ENCODE assay signal across 8 cellular contexts in genomic region chr15:74957301-74958035, GRCh38. TPM values are rescaled to one million over a fixed set of nuclear protein-coding genes. Genes with fewer than 3 reads are reported as not detected.
A peak's percentile ranks its signal among the peaks of the same experiment; 100 is the strongest.
DNase-seq lines count a peak whose midpoint lies in the region; ATAC-seq, FAIRE-seq and TF ChIP-seq lines count a peak whose summit lies in the region.

No MANE protein-coding gene starts in this region.

- H3K9me3 Mint-ChIP-seq in naive thymus-derived CD4-positive, alpha-beta T cell, result peaks cover 0 to 1% (median 0%) of the 10 kb centered on the region in 11 donors

- H4K5ac ChIP-seq in H1 (ENCODE audit: insufficient read length, low read depth, low read length), result peak overlapping the region; percentile 81

- H3K4me3 ChIP-seq in GM12875 (ENCODE audit: low read depth, low read length) (peak overlapping the region; percentile 56), OCI-LY1 (ENCODE audit: low read depth, low read length, poor library complexity, severe bottlenecking) (peak overlapping the region; percentile 60), H1 (ENCODE audit: extremely low read depth in 1 of 4, insufficient read depth in 2 of 4, low read depth in 3 of 4, low read length in 4 of 4) (peak overlapping the region; percentile 60 to 77 (median 69))
- peak overlapping the region; percentile 67 for H3K4me3 ChIP-seq in naive thymus-derived CD4-positive, alpha-beta T cell (ENCODE audit: low read length)

- H3K79me2 ChIP-seq in OCI-LY1 (ENCODE audit: insufficient read depth, low read length) (peaks cover 4% of the 10 kb centered on the region; the same call in 1 of the 2 replicates), H1 (ENCODE audit: control insufficient read depth in 1 of 2, insufficient read depth in 2 of 2, low read length in 2 of 2) (peaks cover 0 to 19% of the 10 kb centered on the region in 2 experiments; a peak in 2 of 4 replicates)

- no peak for TF ChIP-seq RAD21 in H1 (IDR thresholded peaks at IDR 0.05 in 1 of 2, conservative IDR thresholded peaks at IDR 0.05 in 1 of 2; ENCODE audit: low read depth in 2 of 2, low read length in 2 of 2)

- peak overlapping the region; percentile 76 for H2BK120ac ChIP-seq in H1 (replicated peaks; ENCODE audit: low read depth, low read length)

- H3K27me3 ChIP-seq in OCI-LY1 (ENCODE audit: insufficient read depth, low read length), result no peaks in the 10 kb centered on the region
- peaks cover 5 to 36% (median 33%) of the 10 kb centered on the region in 4 experiments for H3K27me3 ChIP-seq in H1 (replicated peaks in 1 of 4; ENCODE audit: control insufficient read depth in 3 of 4, extremely low read depth in 1 of 4, insufficient read depth in 3 of 4, low read length in 3 of 4)
- peaks cover 9 to 10% of the 10 kb centered on the region in 2 donors for H3K27me3 ChIP-seq in naive thymus-derived CD4-positive, alpha-beta T cell (ENCODE audit: control insufficient read depth in 2 of 2, insufficient read depth in 2 of 2, low read length in 2 of 2)

- no peaks in the 10 kb centered on the region for H3F3A ChIP-seq in OCI-LY1 (ENCODE audit: insufficient read depth, low read length)

- peak overlapping the region; percentile 63 for H4K8ac ChIP-seq in H1 (ENCODE audit: extremely low read depth, insufficient read depth, low read length)

- peak overlapping the region; percentile 52 to 83 (median 81) for H3K4me3 Mint-ChIP-seq in naive thymus-derived CD4-positive, alpha-beta T cell

- peak overlapping the region; percentile 96 for H4K91ac ChIP-seq in H1 (replicated peaks; ENCODE audit: insufficient read length, low read length)

- TF ChIP-seq CTCF in GM12875 (IDR thresholded peaks at IDR 0.05; ENCODE audit: borderline replicate concordance, insufficient read depth, low read depth, low read length) (no peak), OCI-LY1 (IDR thresholded peaks at IDR 0.05; ENCODE audit: low read length) (no peak), H1 (IDR thresholded peaks at IDR 0.05; ENCODE audit: control extremely low read depth in 1 of 3, insufficient read depth in 1 of 3, low read depth in 1 of 3, low read length in 3 of 3) (no peak)

- DNase-seq in H1 (ENCODE audit: low read depth in 1 of 2, low spot score in 2 of 2), result peak in 1 of 2 experiments; percentile 71
- DNase-seq in naive thymus-derived CD4-positive, alpha-beta T cell, result no peak
- no peak for DNase-seq in NCI-H128 (lab: John Stamatoyannopoulos, UW; ENCODE audit: unreplicated experiment)
- DNase-seq in dedifferentiated amniotic fluid mesenchymal stem cell (ENCODE audit: extremely low spot score), result no peak
- DNase-seq in hepatic stellate cell (ENCODE audit: low spot score), result no peak

- H3K36me3 Mint-ChIP-seq in naive thymus-derived CD4-positive, alpha-beta T cell, result peaks cover 0 to 2% (median 0%) of the 10 kb centered on the region in 5 donors

- H3K56ac ChIP-seq in H1 (replicated peaks; ENCODE audit: insufficient read length, low read depth, low read length), result peak overlapping the region; percentile 75

- peaks cover 38% of the 10 kb centered on the region for H3K23me2 ChIP-seq in H1 (ENCODE audit: low read depth, low read length)

- 0 out of 2 replicates have a peak overlapping the region, but pooled peaks have one; percentile 32 for H2BK20ac ChIP-seq in H1 (ENCODE audit: low read length)

- no peak for TF ChIP-seq POLR2A in H1 (IDR thresholded peaks at IDR 0.05; ENCODE audit: control extremely low read depth in 1 of 2, low read depth in 2 of 2, low read length in 2 of 2)

- peak overlapping the region; percentile 92; the same call in 1 of the 2 replicates for H2BK12ac ChIP-seq in H1 (ENCODE audit: low read depth, low read length)

- no peak for FAIRE-seq in H1 (lab: Jason Lieb, UNC)

- H3K23ac ChIP-seq in H1 (ENCODE audit: insufficient read length), result no peak overlapping the region

- H3K9me3 ChIP-seq in OCI-LY1 (ENCODE audit: low read length) (no peaks in the 10 kb centered on the region), H1 (ENCODE audit: insufficient read depth in 2 of 2, low read depth in 1 of 2, low read length in 1 of 2) (no peaks in the 10 kb centered on the region)
- H3K9me3 ChIP-seq in naive thymus-derived CD4-positive, alpha-beta T cell (ENCODE audit: control insufficient read depth in 2 of 3, low read length in 3 of 3), result no peaks in the 10 kb centered on the region

- no peak for TF ChIP-seq EP300 in H1 (IDR thresholded peaks at IDR 0.05; ENCODE audit: borderline replicate concordance in 1 of 2, low read depth in 2 of 2, low read length in 2 of 2)

- no peak overlapping the region for H2AK5ac ChIP-seq in H1 (ENCODE audit: low read depth, low read length)

- peak overlapping the region; percentile 95; the same call in 1 of the 2 replicates for H2BK15ac ChIP-seq in H1 (ENCODE audit: low read length)

- H3K18ac ChIP-seq in H1 (ENCODE audit: extremely low read depth, low read length), result peak overlapping the region; percentile 95

- H3K4ac ChIP-seq in H1 (replicated peaks; ENCODE audit: insufficient read length, low read depth, low read length), result peak overlapping the region; percentile 94

- peaks cover 25 to 51% (median 27%) of the 10 kb centered on the region in 5 donors for H3K27me3 Mint-ChIP-seq in naive thymus-derived CD4-positive, alpha-beta T cell

- no peaks in the 10 kb centered on the region for H3K79me1 ChIP-seq in H1 (ENCODE audit: low read depth, low read length)

- POLR2A ChIA-PET in H1 (lab: Charles Lee; ENCODE audit: partially characterized antibody), result interaction anchor here (0.6 to 5.7 kb wide), 15 partner anchors 13 to 248 kb away, joined by 3 to 29 read pairs (median 4); partner anchors contain the start of genes C15orf39, COX5A, FAM219B and PPCDC
- POLR2A ChIA-PET in naive thymus-derived CD4-positive, alpha-beta T cell (lab: Charles Lee), result interaction anchor here (0.6 to 1.8 kb wide), 6 partner anchors 38 to 343 kb away, joined by 3 to 6 read pairs (median 4); partner anchors contain the start of gene SCAMP5

- H3K4me1 ChIP-seq in OCI-LY1 (ENCODE audit: insufficient read depth, low read length, severe bottlenecking) (peaks cover 39% of the 10 kb centered on the region), H1 (replicated peaks in 1 of 4; ENCODE audit: control insufficient read depth in 3 of 4, insufficient read depth in 4 of 4, low read length in 3 of 4) (peaks cover 0 to 22% (median 13%) of the 10 kb centered on the region in 4 experiments; a peak in 6 of 7 replicates)
- peaks cover 17 to 23% of the 10 kb centered on the region in 2 donors for H3K4me1 ChIP-seq in naive thymus-derived CD4-positive, alpha-beta T cell (ENCODE audit: control insufficient read depth in 2 of 2, insufficient read depth in 2 of 2, low read length in 2 of 2)

- ATAC-seq in naive thymus-derived CD4-positive, alpha-beta T cell, result no peak
- ATAC-seq in HG02852 (IDR thresholded peaks at IDR 0.05; ENCODE audit: unreplicated experiment), result no peak

- peak overlapping the region; percentile 73 for H3K9ac ChIP-seq in OCI-LY1 (ENCODE audit: low read length)
- H3K9ac ChIP-seq in H1 (replicated peaks in 1 of 4; ENCODE audit: extremely low read depth in 1 of 4, low read depth in 3 of 4, low read length in 3 of 4), result peak overlapping the region in 1 of 4 experiments; percentile 25; a peak in 2 of 7 replicates

- H2AFZ ChIP-seq in OCI-LY1 (ENCODE audit: low read length) (no peak overlapping the region), H1 (ENCODE audit: low read length) (no peak overlapping the region; the same call in 1 of the 2 replicates)

- H4K20me1 ChIP-seq in OCI-LY1 (ENCODE audit: insufficient read depth, low read length) (no peaks in the 10 kb centered on the region), H1 (replicated peaks in 1 of 2; ENCODE audit: control insufficient read depth in 1 of 2, insufficient read depth in 2 of 2, low read length in 2 of 2) (peaks cover 0 to 2% of the 10 kb centered on the region in 2 experiments)

- H3K14ac ChIP-seq in H1 (ENCODE audit: insufficient read length), result no peak overlapping the region

- H3K36me3 ChIP-seq in OCI-LY1 (ENCODE audit: insufficient read depth, low read length), result no peaks in the 10 kb centered on the region
- no peaks in the 10 kb centered on the region for H3K36me3 ChIP-seq in H1 (ENCODE audit: control insufficient read depth in 2 of 4, insufficient read depth in 4 of 4, low read length in 3 of 4)
- no peaks in the 10 kb centered on the region for H3K36me3 ChIP-seq in naive thymus-derived CD4-positive, alpha-beta T cell (ENCODE audit: control insufficient read depth in 2 of 3, insufficient read depth in 3 of 3, low read length in 3 of 3)

- peak overlapping the region; percentile 85; the same call in 1 of the 2 replicates for H2BK5ac ChIP-seq in H1 (ENCODE audit: low read depth, low read length)

- H3K27ac ChIP-seq in OCI-LY1 (ENCODE audit: low read depth, low read length, poor library complexity, severe bottlenecking) (no peak overlapping the region), H1 (ENCODE audit: low read depth, low read length) (no peak overlapping the region)
- no peak overlapping the region for H3K27ac ChIP-seq in naive thymus-derived CD4-positive, alpha-beta T cell (ENCODE audit: low read depth, low read length)

- WGBS in H1 (ENCODE audit: extremely low coverage in 1 of 2, insufficient coverage in 1 of 2, insufficient read length in 1 of 2, insufficient replicate concordance in 2 of 2, low coverage in 1 of 2, low lambda C conversion rate in 2 of 2, missing lambda C conversion rate in 1 of 2), 2 experiments, result 6% methylated on average over 28 of the region's 46 CpGs; no CpG with 5 or more reads in 1 of the 2 experiments

- intact Hi-C loops in naive thymus-derived CD4-positive, alpha-beta T cell (cut with micrococcal nuclease), result loop anchor here in 1 of 2 donors (2.0 to 10.0 kb wide), 2 partner anchors 245 to 493 kb away; partner anchors contain the start of gene UBL7

- H3K4me2 ChIP-seq in OCI-LY1 (ENCODE audit: low read length) (peak overlapping the region; percentile 77), H1 (ENCODE audit: insufficient read depth in 1 of 2, low read depth in 2 of 2, low read length in 2 of 2) (peak overlapping the region; percentile 95 to 98)

- peaks cover 14 to 40% (median 31%) of the 10 kb centered on the region in 7 donors for H3K4me1 Mint-ChIP-seq in naive thymus-derived CD4-positive, alpha-beta T cell

- no peak overlapping the region for H3K27ac Mint-ChIP-seq in naive thymus-derived CD4-positive, alpha-beta T cell

- CTCF ChIA-PET in H1 (lab: Charles Lee; ENCODE audit: partially characterized antibody), result interaction anchor here (0.6 to 4.6 kb wide), 11 partner anchors 11 to 545 kb away, joined by 3 to 20 read pairs (median 3); partner anchors contain the start of gene COX5A
- CTCF ChIA-PET in naive thymus-derived CD4-positive, alpha-beta T cell (lab: Charles Lee), result interaction anchor here (1.0 to 1.5 kb wide), 5 partner anchors 10 to 326 kb away, joined by 3 to 5 read pairs (median 3); no protein-coding TSS in a partner anchor

- no peaks in the 10 kb centered on the region for H3K9me2 ChIP-seq in OCI-LY1 (ENCODE audit: low read depth, low read length)

RNA-seq across cellular contexts. Expression of gene RPP25, which starts 0.9 kb away (rescaled TPM):
- total RNA-seq in H1 (2021; fragmentation: NEBNext Ultra II Directional; extraction: Animal tissue kit (Norgen Biotek cat#: 25700)), result 19.4 and 19.8 TPM in 2 replicates
- 17.4 and 20.0 TPM in 2 replicates for polyA plus RNA-seq in H1 (2011; rRNA removed)
- 13.5 TPM for polyA plus RNA-seq in H1 (2011; cell fraction: cytosol; rRNA removed)
- 11.8 TPM for polyA plus RNA-seq in H1 (2011; cell fraction: nucleus; rRNA removed)
- polyA plus RNA-seq in H1 (2012, experiment 1 of 2), result 12.7 to 16.2 TPM (median 14.6 TPM) in 4 replicates
- polyA plus RNA-seq in H1 (2012, experiment 2 of 2), result 16.3 TPM
- 18.6 TPM for polyA plus RNA-seq in H1 (2013, experiment 1 of 2)
- polyA plus RNA-seq in H1 (2013, experiment 2 of 2), result 18.2 TPM
- 5.3 and 5.4 TPM in 2 replicates for polyA minus RNA-seq in H1 (2011; rRNA and poly(A)+ RNA removed)
- polyA minus RNA-seq in H1 (2011; cell fraction: cytosol; rRNA and poly(A)+ RNA removed), result 7.6 TPM
- polyA minus RNA-seq in H1 (2011; cell fraction: nucleus; rRNA and poly(A)+ RNA removed), result 9.9 TPM
- total RNA-seq in naive thymus-derived CD4-positive, alpha-beta T cell, result 1 to 10 TPM in 4 of 5 experiments, under 1 TPM in 1; 0.95 to 5.8 (median 3.3) TPM
- 1 to 10 TPM; 4.0 to 5.5 TPM for polyA plus RNA-seq in naive thymus-derived CD4-positive, alpha-beta T cell

RNA-seq across cellular contexts. Expression of gene COX5A, which starts 19.6 kb away (rescaled TPM):
- 367 and 373 TPM in 2 replicates for total RNA-seq in H1 (2021; fragmentation: NEBNext Ultra II Directional; extraction: Animal tissue kit (Norgen Biotek cat#: 25700))
- 228 and 270 TPM in 2 replicates for polyA plus RNA-seq in H1 (2011; rRNA removed)
- polyA plus RNA-seq in H1 (2011; cell fraction: cytosol; rRNA removed), result 199 TPM
- polyA plus RNA-seq in H1 (2011; cell fraction: nucleus; rRNA removed), result 180 TPM
- polyA plus RNA-seq in H1 (2012, experiment 1 of 2), result 450 to 541 TPM (median 483 TPM) in 4 replicates
- polyA plus RNA-seq in H1 (2012, experiment 2 of 2), result 390 TPM
- polyA plus RNA-seq in H1 (2013, experiment 1 of 2), result 715 TPM
- 668 TPM for polyA plus RNA-seq in H1 (2013, experiment 2 of 2)
- polyA minus RNA-seq in H1 (2011; rRNA and poly(A)+ RNA removed), result 51.3 and 57.4 TPM in 2 replicates
- polyA minus RNA-seq in H1 (2011; cell fraction: cytosol; rRNA and poly(A)+ RNA removed), result 129 TPM
- 64.8 TPM for polyA minus RNA-seq in H1 (2011; cell fraction: nucleus; rRNA and poly(A)+ RNA removed)
- total RNA-seq in naive thymus-derived CD4-positive, alpha-beta T cell, result 100 to 1,000 TPM in 1 of 5 experiments, 10 to 100 TPM in 4; 44.4 to 210 (median 59.2) TPM
- 100 to 1,000 TPM; 239 to 242 TPM for polyA plus RNA-seq in naive thymus-derived CD4-positive, alpha-beta T cell

RNA-seq across cellular contexts. Expression of gene SCAMP5, which starts 37.9 kb away (rescaled TPM):
- total RNA-seq in H1 (2021; fragmentation: NEBNext Ultra II Directional; extraction: Animal tissue kit (Norgen Biotek cat#: 25700)), result 51.8 and 55.4 TPM in 2 replicates
- 94.7 and 96.4 TPM in 2 replicates for polyA plus RNA-seq in H1 (2011; rRNA removed)
- 67.2 TPM for polyA plus RNA-seq in H1 (2011; cell fraction: cytosol; rRNA removed)
- polyA plus RNA-seq in H1 (2011; cell fraction: nucleus; rRNA removed), result 80.9 TPM
- 45.3 to 68.0 TPM (median 54.9 TPM) in 4 replicates for polyA plus RNA-seq in H1 (2012, experiment 1 of 2)
- 63.6 TPM for polyA plus RNA-seq in H1 (2012, experiment 2 of 2)
- 44.6 TPM for polyA plus RNA-seq in H1 (2013, experiment 1 of 2)
- 46.5 TPM for polyA plus RNA-seq in H1 (2013, experiment 2 of 2)
- polyA minus RNA-seq in H1 (2011; rRNA and poly(A)+ RNA removed), result 90.2 and 116 TPM in 2 replicates
- polyA minus RNA-seq in H1 (2011; cell fraction: cytosol; rRNA and poly(A)+ RNA removed), result 36.7 TPM
- 38.4 TPM for polyA minus RNA-seq in H1 (2011; cell fraction: nucleus; rRNA and poly(A)+ RNA removed)
- 1 to 10 TPM in 2 of 5 experiments, under 1 TPM in 3; 0.35 to 9.5 (median 0.87) TPM for total RNA-seq in naive thymus-derived CD4-positive, alpha-beta T cell
- under 1 TPM; 0.06 to 0.15 TPM for polyA plus RNA-seq in naive thymus-derived CD4-positive, alpha-beta T cell

RNA-seq across cellular contexts. Expression of gene FAM219B, which starts 50.8 kb away (rescaled TPM):
- total RNA-seq in H1 (2021; fragmentation: NEBNext Ultra II Directional; extraction: Animal tissue kit (Norgen Biotek cat#: 25700)), result 56.1 and 57.1 TPM in 2 replicates
- 66.6 and 91.3 TPM in 2 replicates for polyA plus RNA-seq in H1 (2011; rRNA removed)
- 111 TPM for polyA plus RNA-seq in H1 (2011; cell fraction: cytosol; rRNA removed)
- polyA plus RNA-seq in H1 (2011; cell fraction: nucleus; rRNA removed), result 237 TPM
- 43.7 to 58.2 TPM (median 47.1 TPM) in 4 replicates for polyA plus RNA-seq in H1 (2012, experiment 1 of 2)
- polyA plus RNA-seq in H1 (2012, experiment 2 of 2), result 24.3 TPM
- 42.0 TPM for polyA plus RNA-seq in H1 (2013, experiment 1 of 2)
- polyA plus RNA-seq in H1 (2013, experiment 2 of 2), result 27.8 TPM
- polyA minus RNA-seq in H1 (2011; rRNA and poly(A)+ RNA removed), result 61.6 and 65.5 TPM in 2 replicates
- polyA minus RNA-seq in H1 (2011; cell fraction: cytosol; rRNA and poly(A)+ RNA removed), result 27.2 TPM
- polyA minus RNA-seq in H1 (2011; cell fraction: nucleus; rRNA and poly(A)+ RNA removed), result 58.1 TPM
- total RNA-seq in naive thymus-derived CD4-positive, alpha-beta T cell, result 100 to 1,000 TPM in 2 of 5 experiments, 10 to 100 TPM in 3; 40.5 to 111 (median 99.6) TPM
- 10 to 100 TPM; 20.2 to 27.7 TPM for polyA plus RNA-seq in naive thymus-derived CD4-positive, alpha-beta T cell
